23 cellular contexts compared by ENCODE assay signal in the genomic region with DNA sequence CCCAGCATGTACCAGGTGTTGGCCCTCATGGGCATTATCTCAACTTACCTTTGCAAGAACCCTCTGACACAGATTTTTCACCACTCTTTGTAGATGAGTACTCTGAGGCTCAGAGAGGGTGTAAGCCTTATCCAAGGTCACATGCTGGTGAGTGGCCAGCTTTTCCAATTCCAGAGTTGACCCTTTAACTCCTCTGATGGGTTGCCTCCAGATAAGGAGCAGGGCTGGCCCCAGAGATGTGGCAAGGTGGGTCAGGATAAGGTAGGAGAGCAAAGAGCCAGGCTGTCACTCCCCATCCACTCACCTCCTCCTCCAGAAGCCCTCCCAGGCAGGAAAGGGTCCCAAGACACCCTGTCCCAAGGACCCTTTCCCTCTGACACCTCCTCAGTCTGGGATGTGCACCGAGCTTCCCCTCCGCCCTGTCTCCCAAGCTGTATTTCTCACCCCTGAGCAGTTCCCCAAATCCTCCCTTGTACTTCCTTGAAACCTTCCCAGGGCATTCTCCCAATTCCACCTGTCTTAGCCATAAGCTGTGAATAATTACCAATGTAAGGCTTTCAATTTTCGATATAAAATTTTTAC.
DNase-seq lines count a peak whose midpoint lies in the region; ATAC-seq, FAIRE-seq and TF ChIP-seq lines count a peak whose summit lies in the region.
"Had no signal": no experiment of that assay in that cellular context is flagged by ENCODE, and none has a peak within 500 bp of the region (broad histone marks: within the 10 kb centered on the region; RNA-seq: fewer than 3 reads in every experiment).

No MANE protein-coding gene starts in this region.

- H3K4me1 ChIP-seq in A549: peaks cover 18% of the 10 kb centered on the region
- H3K4me1 ChIP-seq in kidney (ENCODE audit: control insufficient read depth in 1 of 2, insufficient read depth in 1 of 2, low read depth in 1 of 2, low read length in 2 of 2): peaks cover 3 to 4% of the 10 kb centered on the region in 2 donors
- H3K4me1 ChIP-seq: prostate gland had no signal

- no peak overlapping the region for H3K27ac ChIP-seq in A549
- no peak overlapping the region for H3K27ac ChIP-seq in kidney (ENCODE audit: low read depth in 2 of 2, low read length in 2 of 2)
- H3K27ac ChIP-seq: neural progenitor cell, prostate gland had no signal

- FAIRE-seq in A549 (lab: Jason Lieb, UNC) (no peak), kidney (lab: Jason Lieb, UNC) (no peak)
- FAIRE-seq: small intestine had no signal

- H3K36me3 ChIP-seq in kidney (ENCODE audit: control insufficient read depth in 1 of 2, insufficient read depth in 2 of 2, low read length in 2 of 2): no peaks in the 10 kb centered on the region
- H3K36me3 ChIP-seq: neural progenitor cell, prostate gland, tibial nerve had no signal

- peaks cover 13% of the 10 kb centered on the region for H3K9me3 ChIP-seq in A549
- H3K9me3 ChIP-seq in kidney (ENCODE audit: control insufficient read depth in 1 of 2, low read length in 2 of 2): peaks cover 2 to 4% of the 10 kb centered on the region in 2 donors
- H3K9me3 ChIP-seq: prostate gland had no signal

- H3K9me3 Mint-ChIP-seq in CD14-positive monocyte: peaks cover 2 to 12% (median 4%) of the 10 kb centered on the region in 7 donors
- H3K9me3 Mint-ChIP-seq in activated CD4-positive, alpha-beta memory T cell treated with anti-CD3 and anti-CD28 coated beads for 36 hours: no peaks in the 10 kb centered on the region

- intact Hi-C loops in CD14-positive monocyte (cut with micrococcal nuclease): no loop called here
- intact Hi-C loops in activated CD4-positive, alpha-beta memory T cell treated with anti-CD3 and anti-CD28 coated beads for 36 hours (cut with micrococcal nuclease): no loop called here
- intact Hi-C loops in kidney (cut with DNase I): no loop called here

- peaks cover 35% of the 10 kb centered on the region for H3K4me1 Mint-ChIP-seq in CD14-positive monocyte
- H3K4me1 Mint-ChIP-seq in activated CD4-positive, alpha-beta memory T cell treated with anti-CD3 and anti-CD28 coated beads for 36 hours (ENCODE audit: low read depth): peaks cover 19% of the 10 kb centered on the region

- TF ChIP-seq RAD21 in A549 (conservative IDR thresholded peaks at IDR 0.05 in 1 of 2, IDR thresholded peaks at IDR 0.05 in 1 of 2): no peak

- H3K27ac Mint-ChIP-seq in CD14-positive monocyte: peak overlapping the region in 2 of 7 donors; percentile 16 to 36
- H3K27ac Mint-ChIP-seq in activated CD4-positive, alpha-beta memory T cell treated with anti-CD3 and anti-CD28 coated beads for 36 hours: peak overlapping the region; percentile 54
- H3K27ac Mint-ChIP-seq: endodermal cell had no signal

- H3K9ac ChIP-seq in kidney (ENCODE audit: low read length in 2 of 2): no peak overlapping the region
- H3K9ac ChIP-seq: neural progenitor cell had no signal

- DNase-seq in A549 (ENCODE audit: low read depth in 1 of 2, low spot score in 1 of 2) (no peak), CD14-positive monocyte (ENCODE audit: low spot score) (peak; percentile 15), kidney (peak; percentile 33), hippocampal formation (lab: John Stamatoyannopoulos, UW) (no peak)
- DNase-seq in activated CD4-positive, alpha-beta memory T cell treated with anti-CD3 and anti-CD28 coated beads for 36 hours: no peak
- DNase-seq: activated CD4-positive, CD25-positive, alpha-beta regulatory T cell; activated gamma-delta T cell treated with Interleukin-2 at 50 U/mL for 16 hours; AML-193; Calu3; endodermal cell; Kasumi-1; left cardiac atrium; NCI-H2029; NCI-H446; small intestine; stimulated activated CD4-positive, alpha-beta T cell treated with anti-CD3 and anti-CD28 coated beads, Interleukin-2, amount 100 ng/mL, for 48 hours; stimulated activated naive CD4-positive, alpha-beta T cell treated with Interleukin-2 at 50 U/mL for 16 hours had no signal

- no peak overlapping the region for H3K4me3 ChIP-seq in A549
- no peak overlapping the region for H3K4me3 ChIP-seq in kidney (ENCODE audit: low read length in 2 of 2)
- H3K4me3 ChIP-seq: neural progenitor cell, prostate gland, tibial nerve had no signal

- CTCF ChIA-PET in A549 (lab: Yijun Ruan, JAX): no interaction called here
- CTCF ChIA-PET in activated CD4-positive, alpha-beta memory T cell treated with anti-CD3 and anti-CD28 coated beads for 36 hours (lab: Charles Lee): no interaction called here

- no peak for ATAC-seq in A549
- ATAC-seq in HG03108 (IDR thresholded peaks at IDR 0.05; ENCODE audit: unreplicated experiment): no peak
- ATAC-seq in GM19023 (IDR thresholded peaks at IDR 0.05; ENCODE audit: unreplicated experiment): no peak
- ATAC-seq: Panc1 had no signal

- H3K4me3 Mint-ChIP-seq in CD14-positive monocyte: no peak overlapping the region
- no peak overlapping the region for H3K4me3 Mint-ChIP-seq in activated CD4-positive, alpha-beta memory T cell treated with anti-CD3 and anti-CD28 coated beads for 36 hours
- H3K4me3 Mint-ChIP-seq: endodermal cell, neural progenitor cell had no signal

- no peak for TF ChIP-seq CTCF in A549 (IDR thresholded peaks at IDR 0.05)
- no peak for TF ChIP-seq CTCF in CD14-positive monocyte (IDR thresholded peaks at IDR 0.05)
- TF ChIP-seq CTCF in kidney (IDR thresholded peaks at IDR 0.05; ENCODE audit: borderline replicate concordance, extremely low read depth, insufficient read depth): no peak

- WGBS in A549 (ENCODE audit: missing lambda C conversion rate): 72% methylated on average over 3 of the region's 3 CpGs

- H3K36me3 Mint-ChIP-seq in CD14-positive monocyte: no peaks in the 10 kb centered on the region
- H3K36me3 Mint-ChIP-seq in activated CD4-positive, alpha-beta memory T cell treated with anti-CD3 and anti-CD28 coated beads for 36 hours: no peaks in the 10 kb centered on the region

- TF ChIP-seq EP300 in A549 (IDR thresholded peaks at IDR 0.05): no peak

- POLR2A ChIA-PET in A549 (lab: Yijun Ruan, JAX): no interaction called here
- POLR2A ChIA-PET in activated CD4-positive, alpha-beta memory T cell treated with anti-CD3 and anti-CD28 coated beads for 36 hours (lab: Charles Lee): no interaction called here

- TF ChIP-seq POLR2A in A549 (IDR thresholded peaks at IDR 0.05; ENCODE audit: low read length): 0 out of 2 replicates have a peak, but pooled peaks have one; percentile 11

- peaks cover 0 to 4% (median 3%) of the 10 kb centered on the region in 3 donors for H3K27me3 Mint-ChIP-seq in CD14-positive monocyte (ENCODE audit: low read depth in 3 of 3)
- no peaks in the 10 kb centered on the region for H3K27me3 Mint-ChIP-seq in activated CD4-positive, alpha-beta memory T cell treated with anti-CD3 and anti-CD28 coated beads for 36 hours

- H3K4me2 ChIP-seq in A549: no peak overlapping the region
- H3K4me2 ChIP-seq: neural progenitor cell had no signal

TF ChIP-seq in A549, 52 proteins besides CTCF, POLR2A, EP300 and RAD21:
- TF ChIP-seq NR3C1 (IDR thresholded peaks at IDR 0.05) (no peak), POLR2AphosphoS2 (conservative IDR thresholded peaks at IDR 0.05; ENCODE audit: low read length) (no peak), HDAC2 (IDR thresholded peaks at IDR 0.05) (no peak), TFCP2L1 (CRISPR knock-in tag; IDR thresholded peaks at IDR 0.05) (no peak), PHF8 (IDR thresholded peaks at IDR 0.05; ENCODE audit: borderline replicate concordance, low read depth) (no peak)
- TF ChIP-seq, protein P1, sequence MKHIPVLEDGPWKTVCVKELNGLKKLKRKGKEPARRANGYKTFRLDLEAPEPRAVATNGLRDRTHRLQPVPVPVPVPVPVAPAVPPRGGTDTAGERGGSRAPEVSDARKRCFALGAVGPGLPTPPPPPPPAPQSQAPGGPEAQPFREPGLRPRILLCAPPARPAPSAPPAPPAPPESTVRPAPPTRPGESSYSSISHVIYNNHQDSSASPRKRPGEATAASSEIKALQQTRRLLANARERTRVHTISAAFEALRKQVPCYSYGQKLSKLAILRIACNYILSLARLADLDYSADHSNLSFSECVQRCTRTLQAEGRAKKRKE (CRISPR knock-in tag; IDR thresholded peaks at IDR 0.05; ENCODE audit: low read depth): no peak

Comparison
In these comparisons a context has a peak if more than half of its experiments do, and no peak if none do; other contexts are left out.
1. DNase-seq: peak in CD14-positive monocyte (single experiment) and kidney (single experiment); none in A549 (0 of 2), activated CD4-positive, alpha-beta memory T cell treated with anti-CD3 and anti-CD28 coated beads for 36 hours (single experiment) and hippocampal formation (0 of 2).